1 cellular context compared by ENCODE assay signal in the genomic region with DNA sequence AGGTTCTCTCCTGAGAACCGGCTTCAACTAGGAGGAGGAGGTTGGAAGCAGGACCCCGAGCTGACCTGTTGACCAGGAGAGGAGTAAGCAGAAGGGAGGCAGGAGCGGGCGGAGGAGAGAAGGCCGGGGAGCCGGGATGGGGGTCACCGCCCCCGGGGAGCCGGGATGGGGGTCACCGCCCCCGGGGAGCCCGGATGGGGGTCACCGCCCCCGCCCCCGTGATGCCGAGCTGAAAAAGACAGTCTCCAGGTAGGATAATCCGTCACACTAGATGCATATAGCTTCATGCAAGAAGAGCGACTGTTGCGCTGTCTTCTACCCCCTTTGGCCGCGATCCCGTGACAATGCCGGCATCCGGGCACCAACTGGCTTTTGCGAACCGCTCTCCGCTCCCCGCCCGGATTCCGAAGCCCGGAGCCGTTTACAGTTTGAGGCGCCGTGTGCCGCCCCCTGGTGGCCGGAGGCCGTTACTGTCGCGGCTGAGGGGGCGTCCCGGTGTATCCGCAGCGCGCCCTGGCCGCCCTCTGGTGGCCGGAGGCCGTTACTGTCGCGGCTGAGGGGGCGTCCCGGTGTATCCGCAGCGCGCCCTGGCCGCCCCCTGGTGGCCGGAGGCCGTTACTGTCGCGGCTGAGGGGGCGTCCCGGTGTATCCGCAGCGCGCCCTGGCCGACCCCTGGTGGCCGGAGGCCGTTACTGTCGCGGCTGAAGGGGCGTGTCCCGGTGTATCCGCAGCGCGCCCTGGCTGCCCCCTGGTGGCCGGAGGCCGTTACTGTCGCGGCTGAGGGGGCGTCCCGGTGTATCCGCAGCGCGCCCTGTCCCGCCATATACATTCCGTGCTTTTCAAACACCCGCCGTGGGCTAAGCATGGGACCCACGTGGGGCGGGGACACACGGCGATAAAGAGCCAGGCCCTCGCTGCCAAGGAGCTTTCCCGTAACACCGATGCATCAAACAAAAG.
A peak's percentile ranks its signal among the peaks of the same experiment; 100 is the strongest.
TF ChIP-seq lines count a peak whose summit lies in the region.

No MANE protein-coding gene starts in this region.

TF ChIP-seq in GM12878, 131 proteins besides CTCF, POLR2A, EP300 and RAD21 (continued from another document):
- no peak for TF ChIP-seq ZBTB11 (CRISPR knock-in tag; IDR thresholded peaks at IDR 0.05)
- TF ChIP-seq CREB1 (IDR thresholded peaks at IDR 0.05; ENCODE audit: low read depth): peak; percentile 44; the same call in 1 of the 2 replicates
- TF ChIP-seq, protein P1, sequence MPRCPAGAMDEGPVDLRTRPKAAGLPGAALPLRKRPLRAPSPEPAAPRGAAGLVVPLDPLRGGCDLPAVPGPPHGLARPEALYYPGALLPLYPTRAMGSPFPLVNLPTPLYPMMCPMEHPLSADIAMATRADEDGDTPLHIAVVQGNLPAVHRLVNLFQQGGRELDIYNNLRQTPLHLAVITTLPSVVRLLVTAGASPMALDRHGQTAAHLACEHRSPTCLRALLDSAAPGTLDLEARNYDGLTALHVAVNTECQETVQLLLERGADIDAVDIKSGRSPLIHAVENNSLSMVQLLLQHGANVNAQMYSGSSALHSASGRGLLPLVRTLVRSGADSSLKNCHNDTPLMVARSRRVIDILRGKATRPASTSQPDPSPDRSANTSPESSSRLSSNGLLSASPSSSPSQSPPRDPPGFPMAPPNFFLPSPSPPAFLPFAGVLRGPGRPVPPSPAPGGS (IDR thresholded peaks at IDR 0.05; ENCODE audit: borderline replicate concordance, insufficient read depth, low read depth, low read length, poor library complexity, severe bottlenecking): peak; percentile 58
- peak; percentile 100 for TF ChIP-seq ZBTB33 (IDR thresholded peaks at IDR 0.05)
- 0 out of 2 replicates have a peak, but pooled peaks have one; percentile 6 for TF ChIP-seq CREM (IDR thresholded peaks at IDR 0.05; ENCODE audit: low read depth)
- no peak for TF ChIP-seq MYB (IDR thresholded peaks at IDR 0.05; ENCODE audit: borderline replicate concordance, low read depth, low read length)
- TF ChIP-seq, protein P2, sequence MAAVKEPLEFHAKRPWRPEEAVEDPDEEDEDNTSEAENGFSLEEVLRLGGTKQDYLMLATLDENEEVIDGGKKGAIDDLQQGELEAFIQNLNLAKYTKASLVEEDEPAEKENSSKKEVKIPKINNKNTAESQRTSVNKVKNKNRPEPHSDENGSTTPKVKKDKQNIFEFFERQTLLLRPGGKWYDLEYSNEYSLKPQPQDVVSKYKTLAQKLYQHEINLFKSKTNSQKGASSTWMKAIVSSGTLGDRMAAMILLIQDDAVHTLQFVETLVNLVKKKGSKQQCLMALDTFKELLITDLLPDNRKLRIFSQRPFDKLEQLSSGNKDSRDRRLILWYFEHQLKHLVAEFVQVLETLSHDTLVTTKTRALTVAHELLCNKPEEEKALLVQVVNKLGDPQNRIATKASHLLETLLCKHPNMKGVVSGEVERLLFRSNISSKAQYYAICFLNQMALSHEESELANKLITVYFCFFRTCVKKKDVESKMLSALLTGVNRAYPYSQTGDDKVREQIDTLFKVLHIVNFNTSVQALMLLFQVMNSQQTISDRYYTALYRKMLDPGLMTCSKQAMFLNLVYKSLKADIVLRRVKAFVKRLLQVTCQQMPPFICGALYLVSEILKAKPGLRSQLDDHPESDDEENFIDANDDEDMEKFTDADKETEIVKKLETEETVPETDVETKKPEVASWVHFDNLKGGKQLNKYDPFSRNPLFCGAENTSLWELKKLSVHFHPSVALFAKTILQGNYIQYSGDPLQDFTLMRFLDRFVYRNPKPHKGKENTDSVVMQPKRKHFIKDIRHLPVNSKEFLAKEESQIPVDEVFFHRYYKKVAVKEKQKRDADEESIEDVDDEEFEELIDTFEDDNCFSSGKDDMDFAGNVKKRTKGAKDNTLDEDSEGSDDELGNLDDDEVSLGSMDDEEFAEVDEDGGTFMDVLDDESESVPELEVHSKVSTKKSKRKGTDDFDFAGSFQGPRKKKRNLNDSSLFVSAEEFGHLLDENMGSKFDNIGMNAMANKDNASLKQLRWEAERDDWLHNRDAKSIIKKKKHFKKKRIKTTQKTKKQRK (IDR thresholded peaks at IDR 0.05; ENCODE audit: low read depth, low read length): no peak
- 0 out of 3 replicates have a peak, but pooled peaks have one; percentile 45 for TF ChIP-seq POU2F2 (IDR thresholded peaks at IDR 0.05; ENCODE audit: borderline replicate concordance, low read depth, low read length)
- TF ChIP-seq ZZZ3 (IDR thresholded peaks at IDR 0.05; ENCODE audit: control insufficient read depth, insufficient read length, low read depth): no peak
- 0 out of 2 replicates have a peak, but pooled peaks have one; percentile 25 for TF ChIP-seq HCFC1 (IDR thresholded peaks at IDR 0.05; ENCODE audit: low read length)
- TF ChIP-seq IKZF1 (conservative IDR thresholded peaks at IDR 0.05): peak; percentile 69
- TF ChIP-seq, protein P3, sequence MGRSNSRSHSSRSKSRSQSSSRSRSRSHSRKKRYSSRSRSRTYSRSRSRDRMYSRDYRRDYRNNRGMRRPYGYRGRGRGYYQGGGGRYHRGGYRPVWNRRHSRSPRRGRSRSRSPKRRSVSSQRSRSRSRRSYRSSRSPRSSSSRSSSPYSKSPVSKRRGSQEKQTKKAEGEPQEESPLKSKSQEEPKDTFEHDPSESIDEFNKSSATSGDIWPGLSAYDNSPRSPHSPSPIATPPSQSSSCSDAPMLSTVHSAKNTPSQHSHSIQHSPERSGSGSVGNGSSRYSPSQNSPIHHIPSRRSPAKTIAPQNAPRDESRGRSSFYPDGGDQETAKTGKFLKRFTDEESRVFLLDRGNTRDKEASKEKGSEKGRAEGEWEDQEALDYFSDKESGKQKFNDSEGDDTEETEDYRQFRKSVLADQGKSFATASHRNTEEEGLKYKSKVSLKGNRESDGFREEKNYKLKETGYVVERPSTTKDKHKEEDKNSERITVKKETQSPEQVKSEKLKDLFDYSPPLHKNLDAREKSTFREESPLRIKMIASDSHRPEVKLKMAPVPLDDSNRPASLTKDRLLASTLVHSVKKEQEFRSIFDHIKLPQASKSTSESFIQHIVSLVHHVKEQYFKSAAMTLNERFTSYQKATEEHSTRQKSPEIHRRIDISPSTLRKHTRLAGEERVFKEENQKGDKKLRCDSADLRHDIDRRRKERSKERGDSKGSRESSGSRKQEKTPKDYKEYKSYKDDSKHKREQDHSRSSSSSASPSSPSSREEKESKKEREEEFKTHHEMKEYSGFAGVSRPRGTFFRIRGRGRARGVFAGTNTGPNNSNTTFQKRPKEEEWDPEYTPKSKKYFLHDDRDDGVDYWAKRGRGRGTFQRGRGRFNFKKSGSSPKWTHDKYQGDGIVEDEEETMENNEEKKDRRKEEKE (IDR thresholded peaks at IDR 0.05): no peak
- TF ChIP-seq SMC3 (IDR thresholded peaks at IDR 0.05; ENCODE audit: borderline replicate concordance, low read length): peak; percentile 59
- 0 out of 2 replicates have a peak, but pooled peaks have one; percentile 18 for TF ChIP-seq PAX5 (IDR thresholded peaks at IDR 0.05; ENCODE audit: borderline replicate concordance, low read depth, low read length)
- no peak for TF ChIP-seq IRF3 (IDR thresholded peaks at IDR 0.05)
- TF ChIP-seq BRCA1 (IDR thresholded peaks at IDR 0.05; ENCODE audit: low read depth, low read length): no peak
- TF ChIP-seq SIX5 (IDR thresholded peaks at IDR 0.05; ENCODE audit: low read depth, low read length, severe bottlenecking): no peak
- 0 out of 2 replicates have a peak, but pooled peaks have one; percentile 17 for TF ChIP-seq MEF2A (IDR thresholded peaks at IDR 0.05; ENCODE audit: insufficient read depth, low read depth, low read length)
